Comparison of ENCODE assay signal across 14 cellular contexts in the genomic region with DNA sequence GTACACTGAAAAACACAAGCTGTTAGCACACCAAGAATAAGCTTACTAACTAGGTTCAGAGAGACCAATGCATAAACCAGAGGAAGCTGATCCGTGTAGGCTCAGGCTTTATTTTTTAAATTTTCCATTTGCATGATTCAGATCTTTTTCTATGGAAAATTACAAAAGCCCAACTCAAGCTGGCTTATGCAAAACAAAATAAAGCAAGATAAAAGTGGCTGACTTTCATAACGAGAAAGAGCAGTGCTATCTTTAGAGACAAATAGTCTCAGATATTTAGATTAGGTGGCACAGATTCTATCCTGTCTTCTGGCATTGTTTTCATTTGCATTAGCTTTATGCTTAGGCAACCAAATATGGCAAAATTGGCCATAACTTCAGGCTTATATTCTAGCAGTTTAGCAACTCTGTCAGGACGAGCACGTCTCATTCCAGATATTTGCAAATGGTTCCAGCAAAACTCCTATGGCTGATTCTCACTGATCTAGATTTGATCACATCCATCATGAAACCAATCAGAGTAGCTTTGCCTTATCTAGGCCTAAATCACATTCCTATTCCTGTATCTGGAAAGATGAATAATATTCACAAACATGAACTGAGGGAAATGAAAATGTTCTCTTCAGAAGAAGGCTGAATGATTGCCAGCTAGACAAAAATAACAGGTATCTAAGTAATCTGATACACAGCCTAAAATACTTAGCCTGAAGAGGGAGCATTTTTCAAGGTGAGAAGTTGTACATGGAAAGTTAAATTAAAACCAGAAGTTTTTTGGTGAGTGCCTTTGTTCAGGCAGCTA.
A peak's percentile ranks its signal among the peaks of the same experiment; 100 is the strongest.
DNase-seq lines count a peak whose midpoint lies in the region; ATAC-seq and TF ChIP-seq lines count a peak whose summit lies in the region.
"Had no signal": no experiment of that assay in that cellular context is flagged by ENCODE, and none has a peak within 500 bp of the region (broad histone marks: within the 10 kb centered on the region; RNA-seq: fewer than 3 reads in every experiment).

No MANE protein-coding gene starts in this region.

- POLR2A ChIA-PET in MCF 10A (lab: Yijun Ruan, JAX) = interaction anchor here (0.6 kb wide), 1 partner anchor 32 kb away, joined by 3 read pairs; no protein-coding TSS in a partner anchor
- POLR2A ChIA-PET in activated CD8-positive, alpha-beta T cell treated with anti-CD3 and anti-CD28 coated beads for 36 hours (lab: Charles Lee) = no interaction called here

- H3K27me3 ChIP-seq in breast epithelium (no peaks in the 10 kb centered on the region), adipocyte (replicated peaks; ENCODE audit: control insufficient read depth, insufficient read depth, low read length) (no peaks in the 10 kb centered on the region), foreskin keratinocyte (no peaks in the 10 kb centered on the region), aorta (ENCODE audit: control insufficient read depth in 1 of 2, insufficient read depth in 2 of 2, low read length in 1 of 2) (no peaks in the 10 kb centered on the region)
- H3K27me3 ChIP-seq: testis had no signal

- intact Hi-C loops in MCF 10A (cut with micrococcal nuclease) = no loop called here
- intact Hi-C loops in breast epithelium (cut with DNase I; ENCODE audit: low total_unique reads) = no loop called here
- intact Hi-C loops in aorta (cut with DNase I) = loop anchor here in 1 of 2 donors (10.0 kb wide), 1 partner anchor 131 kb away; no protein-coding TSS in a partner anchor
- intact Hi-C loops in activated CD8-positive, alpha-beta T cell treated with anti-CD3 and anti-CD28 coated beads for 36 hours (cut with micrococcal nuclease) = no loop called here

- WGBS in aorta, 2 donors = 7 to 9% methylated on average over 4 of the region's 4 CpGs

- BruUV-seq in MCF 10A (replicated peaks; lab: Mats Ljungman, UMichigan) = no TSS peak

- H3K27ac ChIP-seq in breast epithelium = no peak overlapping the region
- H3K27ac ChIP-seq in foreskin keratinocyte = no peak overlapping the region
- peak overlapping the region; percentile 57 to 80 for H3K27ac ChIP-seq in aorta (ENCODE audit: low read depth in 1 of 2, low read length in 2 of 2)
- H3K27ac ChIP-seq: testis had no signal

- DNase-seq in MCF 10A (ENCODE audit: unreplicated experiment) (peak; percentile 16), breast epithelium (ENCODE audit: low spot score in 2 of 2) (no peak), adipocyte (ENCODE audit: low read depth) (peak; percentile 61), foreskin keratinocyte (peak; percentile 79 to 91), aorta (no peak), NCI-H187 (lab: John Stamatoyannopoulos, UW) (no peak)
- DNase-seq in activated CD8-positive, alpha-beta T cell treated with anti-CD3 and anti-CD28 coated beads for 36 hours = no peak
- DNase-seq: activated CD4-positive, alpha-beta memory T cell treated with anti-CD3 and anti-CD28 coated beads, Interleukin-2, amount 10 ng/mL, durations not matched to agents 7 days and 5 days; COR-L47; effector memory CD8-positive, alpha-beta T cell; NK-92 treated with Interleukin-12 subunit alpha and Interleukin-12 subunit beta, amount 100 ng/mL, for 24 hours; testis had no signal

- H3K36me3 ChIP-seq in breast epithelium (no peaks in the 10 kb centered on the region), adipocyte (ENCODE audit: control insufficient read depth, insufficient read depth, low read length, severe bottlenecking) (no peaks in the 10 kb centered on the region), aorta (ENCODE audit: control insufficient read depth in 1 of 2, insufficient read depth in 2 of 2, low read length in 1 of 2) (no peaks in the 10 kb centered on the region)

- no peaks in the 10 kb centered on the region for H3K9me3 Mint-ChIP-seq in MCF 10A (ENCODE audit: unreplicated experiment)
- H3K9me3 Mint-ChIP-seq in activated CD8-positive, alpha-beta T cell treated with anti-CD3 and anti-CD28 coated beads for 36 hours = peaks cover 4% of the 10 kb centered on the region
- H3K9me3 Mint-ChIP-seq: effector memory CD8-positive, alpha-beta T cell had no signal

- no peak overlapping the region for H3K9ac ChIP-seq in adipocyte (ENCODE audit: low read length)

- no peak for TF ChIP-seq CTCF in MCF 10A (IDR thresholded peaks at IDR 0.05; ENCODE audit: unreplicated experiment)
- TF ChIP-seq CTCF in breast epithelium (IDR thresholded peaks at IDR 0.05) = no peak
- TF ChIP-seq CTCF in foreskin keratinocyte (conservative IDR thresholded peaks at IDR 0.05) = peak; percentile 58
- TF ChIP-seq CTCF in activated CD8-positive, alpha-beta T cell treated with anti-CD3 and anti-CD28 coated beads for 36 hours (IDR thresholded peaks at IDR 0.05) = no peak

- H3K4me1 ChIP-seq in breast epithelium (no peaks in the 10 kb centered on the region), adipocyte (ENCODE audit: control insufficient read depth, insufficient read depth, low read length) (no peaks in the 10 kb centered on the region), foreskin keratinocyte (peaks cover 12% of the 10 kb centered on the region), aorta (ENCODE audit: control insufficient read depth in 1 of 2, insufficient read depth in 2 of 2, low read length in 2 of 2) (peaks cover 0 to 7% of the 10 kb centered on the region in 2 donors)
- H3K4me1 ChIP-seq: testis had no signal

- ATAC-seq in foreskin keratinocyte (peak; percentile 70), aorta (ENCODE audit: low FRiP score) (no peak), HG02571 (IDR thresholded peaks at IDR 0.05; ENCODE audit: unreplicated experiment) (no peak)
- no peak for ATAC-seq in activated CD8-positive, alpha-beta T cell treated with anti-CD3 and anti-CD28 coated beads for 36 hours
- ATAC-seq: effector memory CD8-positive, alpha-beta T cell had no signal

- no peak overlapping the region for H3K4me3 ChIP-seq in breast epithelium
- H3K4me3 ChIP-seq in adipocyte (ENCODE audit: low read length) = no peak overlapping the region
- H3K4me3 ChIP-seq in aorta (ENCODE audit: low read length in 2 of 2) = no peak overlapping the region
- H3K4me3 ChIP-seq: testis had no signal

- no peaks in the 10 kb centered on the region for H3K36me3 Mint-ChIP-seq in MCF 10A (ENCODE audit: insufficient read depth, unreplicated experiment)
- no peaks in the 10 kb centered on the region for H3K36me3 Mint-ChIP-seq in activated CD8-positive, alpha-beta T cell treated with anti-CD3 and anti-CD28 coated beads for 36 hours (ENCODE audit: low read depth)

- CTCF ChIA-PET in MCF 10A (lab: Yijun Ruan, JAX) = interaction anchor here (0.6 to 1.6 kb wide), 10 partner anchors 15 to 1789 kb away, joined by 3 to 6 read pairs (median 3); no protein-coding TSS in a partner anchor
- CTCF ChIA-PET in activated CD8-positive, alpha-beta T cell treated with anti-CD3 and anti-CD28 coated beads for 36 hours (lab: Charles Lee) = no interaction called here

- H3K27me3 Mint-ChIP-seq in MCF 10A (ENCODE audit: insufficient read depth, unreplicated experiment) = no peaks in the 10 kb centered on the region
- peaks cover 2% of the 10 kb centered on the region for H3K27me3 Mint-ChIP-seq in activated CD8-positive, alpha-beta T cell treated with anti-CD3 and anti-CD28 coated beads for 36 hours
- H3K27me3 Mint-ChIP-seq: activated CD4-positive, alpha-beta memory T cell treated with anti-CD3 and anti-CD28 coated beads, Interleukin-2, amount 10 ng/mL, durations not matched to agents 7 days and 5 days had no signal

- H3K4me3 Mint-ChIP-seq in MCF 10A (ENCODE audit: unreplicated experiment) = no peak overlapping the region
- H3K4me3 Mint-ChIP-seq in activated CD8-positive, alpha-beta T cell treated with anti-CD3 and anti-CD28 coated beads for 36 hours = no peak overlapping the region
- H3K4me3 Mint-ChIP-seq: activated CD4-positive, alpha-beta memory T cell treated with anti-CD3 and anti-CD28 coated beads, Interleukin-2, amount 10 ng/mL, durations not matched to agents 7 days and 5 days; effector memory CD8-positive, alpha-beta T cell; nephron had no signal

- H3K27ac Mint-ChIP-seq in MCF 10A (ENCODE audit: low read depth, unreplicated experiment) = no peak overlapping the region
- no peak overlapping the region for H3K27ac Mint-ChIP-seq in activated CD8-positive, alpha-beta T cell treated with anti-CD3 and anti-CD28 coated beads for 36 hours
- H3K27ac Mint-ChIP-seq: activated CD4-positive, alpha-beta memory T cell treated with anti-CD3 and anti-CD28 coated beads, Interleukin-2, amount 10 ng/mL, durations not matched to agents 7 days and 5 days; effector memory CD8-positive, alpha-beta T cell; nephron had no signal

- TF ChIP-seq POLR2A in breast epithelium (IDR thresholded peaks at IDR 0.05) = no peak

- peaks cover 0 to 6% of the 10 kb centered on the region in 2 donors for H3K9me3 ChIP-seq in breast epithelium
- H3K9me3 ChIP-seq in adipocyte (ENCODE audit: control insufficient read depth, low read length) = no peaks in the 10 kb centered on the region
- no peaks in the 10 kb centered on the region for H3K9me3 ChIP-seq in aorta (ENCODE audit: control insufficient read depth, low read length)
- H3K9me3 ChIP-seq: testis had no signal

- no peaks in the 10 kb centered on the region for H3K4me1 Mint-ChIP-seq in MCF 10A (ENCODE audit: insufficient read depth, unreplicated experiment)
- H3K4me1 Mint-ChIP-seq in activated CD8-positive, alpha-beta T cell treated with anti-CD3 and anti-CD28 coated beads for 36 hours (ENCODE audit: low read depth) = peaks cover 2% of the 10 kb centered on the region

Comparison
In these comparisons a context has a peak if more than half of its experiments do, and no peak if none do; other contexts are left out.
1. DNase-seq: peak in MCF 10A (single experiment), adipocyte (single experiment) and foreskin keratinocyte (2 of 2); none in breast epithelium (0 of 2), aorta (0 of 2), NCI-H187 (0 of 2) and activated CD8-positive, alpha-beta T cell treated with anti-CD3 and anti-CD28 coated beads for 36 hours (single experiment).
2. H3K27ac ChIP-seq: peak in aorta (2 of 2); none in breast epithelium (0 of 2) and foreskin keratinocyte (single experiment).